Comparison of ENCODE assay signal across 31 cellular contexts in genomic region chr19:16922949-16923348, GRCh38. TPM values are rescaled to one million over a fixed set of nuclear protein-coding genes. Genes with fewer than 3 reads are reported as not detected.
"Had no signal": no experiment of that assay in that cellular context is flagged by ENCODE, and none has a peak within 500 bp of the region (broad histone marks: within the 10 kb centered on the region; RNA-seq: fewer than 3 reads in every experiment).

No MANE protein-coding gene starts in this region.

- H3K27me3 ChIP-seq: esophagus muscularis mucosa, foreskin keratinocyte, gastroesophageal sphincter, heart left ventricle, hepatocyte, sigmoid colon, testis had no signal

- H3K36me3 Mint-ChIP-seq: stimulated activated effector memory CD8-positive, alpha-beta T cell treated with anti-CD3 and anti-CD28 coated beads, Interleukin-12 subunit alpha, Interleukin-12 subunit beta, amount 100 ng/mL, for 72 hours had no signal

- H3K4me3 Mint-ChIP-seq: memory B cell; mesothelial cell of epicardium; naive B cell; nephron; stimulated activated effector memory CD8-positive, alpha-beta T cell treated with anti-CD3 and anti-CD28 coated beads, Interleukin-12 subunit alpha, Interleukin-12 subunit beta, amount 100 ng/mL, for 72 hours; type B pancreatic cell had no signal

- H3K27ac Mint-ChIP-seq: memory B cell; mesothelial cell of epicardium; nephron; stimulated activated effector memory CD8-positive, alpha-beta T cell treated with anti-CD3 and anti-CD28 coated beads, Interleukin-12 subunit alpha, Interleukin-12 subunit beta, amount 100 ng/mL, for 72 hours; type B pancreatic cell had no signal

- ATAC-seq: foreskin keratinocyte; gastroesophageal sphincter; heart left ventricle; left colon; mucosa of descending colon; psoas muscle; right cardiac atrium; stimulated activated effector memory CD8-positive, alpha-beta T cell treated with anti-CD3 and anti-CD28 coated beads, Interleukin-12 subunit alpha, Interleukin-12 subunit beta, amount 100 ng/mL, for 72 hours had no signal

- H3K27me3 Mint-ChIP-seq: type B pancreatic cell had no signal

- H3K4me1 Mint-ChIP-seq: memory B cell; mesothelial cell of epicardium; naive B cell; nephron; stimulated activated effector memory CD8-positive, alpha-beta T cell treated with anti-CD3 and anti-CD28 coated beads, Interleukin-12 subunit alpha, Interleukin-12 subunit beta, amount 100 ng/mL, for 72 hours had no signal

- DNase-seq: dermis blood vessel endothelial cell; effector memory CD4-positive, alpha-beta T cell; foreskin keratinocyte; heart left ventricle; kidney glomerular epithelial cell; left colon; left ventricle myocardium inferior; mucosa of descending colon; naive B cell; nucleus accumbens; right cardiac atrium; sigmoid colon; stimulated activated CD4-positive, alpha-beta T cell treated with anti-CD3 and anti-CD28 coated beads, Interleukin-2, amount 100 ng/mL, for 24 hours; stimulated activated CD4-positive, alpha-beta T cell treated with anti-CD3 and anti-CD28 coated beads, Interleukin-4, amount 100 ng/mL, for 24 hours; stimulated activated naive CD4-positive, alpha-beta T cell treated with Interleukin-2 at 50 U/mL for 16 hours; stomach; testis; tibial artery had no signal

- H3K36me3 ChIP-seq: gastroesophageal sphincter, sigmoid colon, stomach, tibial artery had no signal

- H3K9me3 ChIP-seq: psoas muscle, testis had no signal

- H3K4me3 ChIP-seq: coronary artery, esophagus muscularis mucosa, gastroesophageal sphincter, heart left ventricle, hepatocyte, left ventricle myocardium inferior, lung, mucosa of descending colon, psoas muscle, sigmoid colon, stomach, testis, tibial artery had no signal

- H3K4me1 ChIP-seq: esophagus muscularis mucosa, foreskin keratinocyte, gastroesophageal sphincter, heart left ventricle, left ventricle myocardium inferior, psoas muscle, sigmoid colon, stomach, testis, tibial artery had no signal

- H3K27ac ChIP-seq: coronary artery, esophagus muscularis mucosa, foreskin keratinocyte, gastroesophageal sphincter, heart left ventricle, hepatocyte, left ventricle myocardium inferior, psoas muscle, sigmoid colon, stomach, testis, tibial artery had no signal

RNA-seq across cellular contexts. Expression of gene F2RL3, which starts 34.1 kb away (rescaled TPM):
- total RNA-seq: epithelial cell of proximal tubule, foreskin keratinocyte, mesothelial cell of epicardium, renal cortical epithelial cell had no signal
